2 cellular contexts compared by ENCODE assay signal in the genomic region with DNA sequence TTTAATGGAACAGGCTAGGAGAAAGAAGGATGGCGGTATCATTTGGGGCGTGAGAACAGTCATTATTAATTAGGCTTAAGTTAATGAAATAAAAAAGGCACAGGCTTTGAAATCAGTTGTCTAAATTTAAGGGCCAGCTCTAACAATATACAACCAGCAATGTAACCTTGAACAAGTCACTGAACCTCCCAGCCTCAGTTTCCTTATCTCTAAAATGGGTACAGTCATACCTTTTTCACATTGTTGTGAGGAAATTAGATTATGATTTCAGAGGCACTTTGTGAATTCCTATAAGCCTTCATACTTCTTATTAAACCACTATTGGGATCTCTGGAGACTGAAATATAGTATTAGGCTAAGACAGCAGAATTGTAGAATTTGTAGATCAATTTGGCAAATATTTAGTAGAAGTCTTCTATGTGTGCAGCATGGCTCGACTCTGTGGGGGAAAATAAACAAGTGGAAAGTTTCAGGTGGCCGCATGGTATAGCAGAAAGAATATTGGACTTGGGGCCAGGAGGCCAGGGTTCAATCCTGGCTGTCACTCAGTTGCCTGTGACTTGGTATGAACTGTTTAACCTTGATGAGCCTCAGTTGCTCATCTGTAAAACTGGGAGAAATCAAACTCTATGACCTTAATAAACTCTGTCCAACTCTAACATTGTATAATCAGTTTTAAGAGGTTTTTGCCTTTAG.
TF ChIP-seq lines count a peak whose summit lies in the region.

No MANE protein-coding gene starts in this region.

TF ChIP-seq in SK-N-SH, 30 proteins besides CTCF, POLR2A, EP300 and RAD21 (continued from another document):
- no peak for TF ChIP-seq NRF1 (IDR thresholded peaks at IDR 0.05; ENCODE audit: low read depth, low read length)
- TF ChIP-seq, protein P1, sequence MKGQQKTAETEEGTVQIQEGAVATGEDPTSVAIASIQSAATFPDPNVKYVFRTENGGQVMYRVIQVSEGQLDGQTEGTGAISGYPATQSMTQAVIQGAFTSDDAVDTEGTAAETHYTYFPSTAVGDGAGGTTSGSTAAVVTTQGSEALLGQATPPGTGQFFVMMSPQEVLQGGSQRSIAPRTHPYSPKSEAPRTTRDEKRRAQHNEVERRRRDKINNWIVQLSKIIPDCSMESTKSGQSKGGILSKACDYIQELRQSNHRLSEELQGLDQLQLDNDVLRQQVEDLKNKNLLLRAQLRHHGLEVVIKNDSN (IDR thresholded peaks at IDR 0.05; ENCODE audit: borderline replicate concordance, low read depth), result no peak
- no peak for TF ChIP-seq FOXM1 (IDR thresholded peaks at IDR 0.05; ENCODE audit: low read depth)

TF ChIP-seq in SK-N-SH treated with all-trans-retinoic acid at 6 μM for 48 hours, 23 proteins besides CTCF, POLR2A, EP300 and RAD21 (continued from another document):
- TF ChIP-seq, protein P2, sequence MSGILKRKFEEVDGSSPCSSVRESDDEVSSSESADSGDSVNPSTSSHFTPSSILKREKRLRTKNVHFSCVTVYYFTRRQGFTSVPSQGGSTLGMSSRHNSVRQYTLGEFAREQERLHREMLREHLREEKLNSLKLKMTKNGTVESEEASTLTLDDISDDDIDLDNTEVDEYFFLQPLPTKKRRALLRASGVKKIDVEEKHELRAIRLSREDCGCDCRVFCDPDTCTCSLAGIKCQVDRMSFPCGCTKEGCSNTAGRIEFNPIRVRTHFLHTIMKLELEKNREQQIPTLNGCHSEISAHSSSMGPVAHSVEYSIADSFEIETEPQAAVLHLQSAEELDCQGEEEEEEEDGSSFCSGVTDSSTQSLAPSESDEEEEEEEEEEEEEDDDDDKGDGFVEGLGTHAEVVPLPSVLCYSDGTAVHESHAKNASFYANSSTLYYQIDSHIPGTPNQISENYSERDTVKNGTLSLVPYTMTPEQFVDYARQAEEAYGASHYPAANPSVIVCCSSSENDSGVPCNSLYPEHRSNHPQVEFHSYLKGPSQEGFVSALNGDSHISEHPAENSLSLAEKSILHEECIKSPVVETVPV (CRISPR knock-in tag; IDR thresholded peaks at IDR 0.05), result no peak
- TF ChIP-seq ZC3H10 (CRISPR knock-in tag; IDR thresholded peaks at IDR 0.05) (no peak), ZNF8 (CRISPR knock-in tag; IDR thresholded peaks at IDR 0.05) (no peak), SNAI2 (CRISPR knock-in tag; IDR thresholded peaks at IDR 0.05) (no peak), BACH2 (CRISPR knock-in tag; IDR thresholded peaks at IDR 0.05; ENCODE audit: borderline replicate concordance) (no peak), OSR1 (CRISPR knock-in tag; IDR thresholded peaks at IDR 0.05) (no peak), RARB (CRISPR knock-in tag; IDR thresholded peaks at IDR 0.05) (no peak)
